Comparison of ENCODE assay signal across 18 cellular contexts in the genomic region with DNA sequence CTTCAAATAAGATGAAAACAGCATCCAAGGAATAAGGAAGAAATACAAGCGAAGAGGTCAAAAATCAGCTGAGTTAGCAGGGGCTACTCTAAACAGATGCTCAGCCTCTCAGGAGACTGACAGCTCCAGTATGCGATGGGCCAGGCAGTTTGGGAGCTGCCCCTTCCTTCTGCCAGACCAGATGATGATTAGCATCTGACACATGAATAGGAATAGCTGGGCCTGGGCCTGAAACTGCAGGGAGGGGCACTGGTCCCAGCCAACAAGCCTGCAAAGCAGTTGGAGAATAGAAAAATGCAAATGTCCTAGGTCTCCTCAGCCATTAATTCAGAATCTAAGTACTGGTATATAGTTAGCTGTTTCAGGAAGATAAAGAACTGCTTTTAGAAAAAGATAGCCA. TPM values are rescaled to one million over a fixed set of nuclear protein-coding genes. Genes with fewer than 3 reads are reported as not detected.
DNase-seq lines count a peak whose midpoint lies in the region; TF ChIP-seq lines count a peak whose summit lies in the region.
"Had no signal": no experiment of that assay in that cellular context is flagged by ENCODE, and none has a peak within 500 bp of the region (broad histone marks: within the 10 kb centered on the region; RNA-seq: fewer than 3 reads in every experiment).

No MANE protein-coding gene starts in this region.

- H3K9me3 ChIP-seq in esophagus squamous epithelium, result no peaks in the 10 kb centered on the region

- 77 to 82% methylated on average over 2 of the region's 2 CpGs for WGBS in esophagus squamous epithelium, 2 donors

- H3K27ac ChIP-seq in esophagus squamous epithelium, result no peak overlapping the region
- H3K27ac ChIP-seq: 22Rv1, GM23248 had no signal

- no peak for TF ChIP-seq CTCF in esophagus squamous epithelium (IDR thresholded peaks at IDR 0.05)

- H3K36me3 ChIP-seq in esophagus squamous epithelium, result no peaks in the 10 kb centered on the region

- DNase-seq in NCI-H1694 treated with DMSO at 0.1 percent for 48 hours (lab: John Stamatoyannopoulos, UW), result peak; percentile 10
- no peak for DNase-seq in NCI-H1694 (lab: John Stamatoyannopoulos, UW)
- DNase-seq in DMS 273 treated with DMSO at 0.1 percent for 48 hours (lab: John Stamatoyannopoulos, UW), result peak; percentile 63
- DNase-seq in NCI-H446 treated with DMSO at 0.1 percent for 48 hours (lab: John Stamatoyannopoulos, UW), result peak; percentile 25
- peak; percentile 12 for DNase-seq in myocyte (ENCODE audit: low read depth)
- no peak for DNase-seq in esophagus squamous epithelium (lab: John Stamatoyannopoulos, UW)
- DNase-seq in activated T-cell treated with anti-CD3 and anti-CD28 coated beads, Interleukin-2, amount 50 U/mL, for 48 hours, result no peak
- no peak for DNase-seq in posterior vena cava (ENCODE audit: low spot score)
- DNase-seq: CD4-positive, CD25-positive, alpha-beta regulatory T cell; DMS79 treated with DMSO at 0.1 percent for 48 hours; GM23248; HCEC 1CT; KBM-7; NCI-H1105; NCI-H2081 treated with DMSO at 0.1 percent for 48 hours; NCI-H2171 treated with DMSO at 0.1 percent for 48 hours; NK-92 treated with Interleukin-12 subunit alpha and Interleukin-12 subunit beta, amount 100 ng/mL, for 24 hours had no signal

- H3K4me1 ChIP-seq in esophagus squamous epithelium, result no peaks in the 10 kb centered on the region

- H3K27me3 ChIP-seq in esophagus squamous epithelium, result no peaks in the 10 kb centered on the region

- H3K4me3 ChIP-seq in esophagus squamous epithelium, result no peak overlapping the region
- H3K4me3 ChIP-seq: GM23248 had no signal

- TF ChIP-seq POLR2A in esophagus squamous epithelium (IDR thresholded peaks at IDR 0.05), result no peak

- intact Hi-C loops in esophagus squamous epithelium (cut with DNase I), result no loop called here
- intact Hi-C loops in posterior vena cava (cut with DNase I), result no loop called here

RNA-seq across cellular contexts. Expression of a gene that starts 13.1 kb away (rescaled TPM):
- total RNA-seq in myocyte (2.2 and 4.0 TPM in 2 replicates), esophagus squamous epithelium (10 to 100 TPM; 22.8 to 35.9 (median 29.9) TPM), posterior vena cava (10 to 100 TPM; 10.4 to 12.0 TPM)
- polyA plus RNA-seq in myocyte (2012), result 0.69 TPM

Comparison
In these comparisons a context has a peak if more than half of its experiments do, and no peak if none do; other contexts are left out.
1. DNase-seq: peak in NCI-H1694 treated with DMSO at 0.1 percent for 48 hours (single experiment), DMS 273 treated with DMSO at 0.1 percent for 48 hours (single experiment), NCI-H446 treated with DMSO at 0.1 percent for 48 hours (single experiment) and myocyte (single experiment); none in NCI-H1694 (single experiment), esophagus squamous epithelium (single experiment), activated T-cell treated with anti-CD3 and anti-CD28 coated beads, Interleukin-2, amount 50 U/mL, for 48 hours (0 of 2) and posterior vena cava (single experiment).